20 cellular contexts compared by ENCODE assay signal in the genomic region with DNA sequence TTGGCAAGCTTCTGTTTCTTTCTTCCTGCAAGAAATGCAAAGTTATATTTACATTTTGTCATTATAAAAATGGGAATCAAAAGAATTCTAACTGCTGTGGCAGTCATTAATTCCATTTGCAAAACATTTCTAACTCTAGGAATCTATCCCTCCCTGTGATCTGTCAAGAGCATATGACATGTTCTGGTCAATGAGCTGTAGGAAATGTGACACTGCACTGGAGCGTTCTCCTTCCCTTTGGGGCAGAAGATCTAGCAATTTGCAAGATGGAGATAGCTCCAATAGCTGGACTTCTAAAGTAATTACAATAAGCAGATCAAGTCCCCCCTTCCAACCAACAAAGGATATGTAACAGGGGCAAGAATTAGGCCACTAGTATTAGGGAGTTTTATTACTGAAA. TPM values are rescaled to one million over a fixed set of nuclear protein-coding genes. Genes with fewer than 3 reads are reported as not detected.
DNase-seq lines count a peak whose midpoint lies in the region; ATAC-seq and TF ChIP-seq lines count a peak whose summit lies in the region.
"Had no signal": no experiment of that assay in that cellular context is flagged by ENCODE, and none has a peak within 500 bp of the region (broad histone marks: within the 10 kb centered on the region; RNA-seq: fewer than 3 reads in every experiment).

No MANE protein-coding gene starts in this region.

- peaks cover 69% of the 10 kb centered on the region for H3K36me3 Mint-ChIP-seq in activated CD4-positive, alpha-beta T cell treated with anti-CD3 and anti-CD28 coated beads, Interleukin-2, amount 10 ng/mL, durations not matched to agents 24 days and 14 days (ENCODE audit: low read depth)
- H3K36me3 Mint-ChIP-seq in Calu3 (ENCODE audit: insufficient read depth, unreplicated experiment) = peaks cover 75% of the 10 kb centered on the region
- H3K36me3 Mint-ChIP-seq in activated naive CD8-positive, alpha-beta T cell treated with anti-CD3 and anti-CD28 coated beads, Interleukin-2, amount 10 ng/mL, durations not matched to agents 7 days and 5 days = peaks cover 39% of the 10 kb centered on the region

- peak overlapping the region; percentile 4 for H3K4me3 Mint-ChIP-seq in activated CD4-positive, alpha-beta T cell treated with anti-CD3 and anti-CD28 coated beads, Interleukin-2, amount 10 ng/mL, durations not matched to agents 24 days and 14 days
- no peak overlapping the region for H3K4me3 Mint-ChIP-seq in Calu3 (ENCODE audit: low read depth, unreplicated experiment)
- H3K4me3 Mint-ChIP-seq in activated naive CD8-positive, alpha-beta T cell treated with anti-CD3 and anti-CD28 coated beads, Interleukin-2, amount 10 ng/mL, durations not matched to agents 7 days and 5 days = no peak overlapping the region
- H3K4me3 Mint-ChIP-seq: stimulated activated memory B cell treated with anti-CD40 and anti-IgM and Interleukin-4, amounts not matched to agents 10 μg/mL and 1 μg/mL and 100 μg/mL, for 72 hours had no signal

- no peaks in the 10 kb centered on the region for H3K27me3 Mint-ChIP-seq in activated CD4-positive, alpha-beta T cell treated with anti-CD3 and anti-CD28 coated beads, Interleukin-2, amount 10 ng/mL, durations not matched to agents 24 days and 14 days
- H3K27me3 Mint-ChIP-seq in Calu3 (ENCODE audit: unreplicated experiment) = no peaks in the 10 kb centered on the region
- H3K27me3 Mint-ChIP-seq in activated naive CD8-positive, alpha-beta T cell treated with anti-CD3 and anti-CD28 coated beads, Interleukin-2, amount 10 ng/mL, durations not matched to agents 7 days and 5 days = no peaks in the 10 kb centered on the region
- H3K27me3 Mint-ChIP-seq: CD4-positive, alpha-beta memory T cell; stimulated activated memory B cell treated with anti-CD40 and anti-IgM and Interleukin-4, amounts not matched to agents 10 μg/mL and 1 μg/mL and 100 μg/mL, for 72 hours had no signal

- in situ Hi-C loops in ACHN (cut with HindIII; ENCODE audit: low pct_ligation_motif_present, low pct_unique_long_range_greater_than_20kb, low sequenced_read_pairs) = no loop called here

- CTCF ChIA-PET in Calu3 (lab: Charles Lee) = interaction anchor here (0.6 to 1.6 kb wide), 2 partner anchors 17 to 18 kb away, joined by 3 to 7 read pairs; no protein-coding TSS in a partner anchor

- H3K4me1 Mint-ChIP-seq in activated CD4-positive, alpha-beta T cell treated with anti-CD3 and anti-CD28 coated beads, Interleukin-2, amount 10 ng/mL, durations not matched to agents 24 days and 14 days = peaks cover 44% of the 10 kb centered on the region
- peaks cover 32% of the 10 kb centered on the region for H3K4me1 Mint-ChIP-seq in Calu3 (ENCODE audit: low read depth, unreplicated experiment)
- peaks cover 37% of the 10 kb centered on the region for H3K4me1 Mint-ChIP-seq in activated naive CD8-positive, alpha-beta T cell treated with anti-CD3 and anti-CD28 coated beads, Interleukin-2, amount 10 ng/mL, durations not matched to agents 7 days and 5 days

- H3K9me3 Mint-ChIP-seq in activated CD4-positive, alpha-beta T cell treated with anti-CD3 and anti-CD28 coated beads, Interleukin-2, amount 10 ng/mL, durations not matched to agents 24 days and 14 days = no peaks in the 10 kb centered on the region
- H3K9me3 Mint-ChIP-seq in Calu3 (ENCODE audit: low read depth, unreplicated experiment) = no peaks in the 10 kb centered on the region
- no peaks in the 10 kb centered on the region for H3K9me3 Mint-ChIP-seq in activated naive CD8-positive, alpha-beta T cell treated with anti-CD3 and anti-CD28 coated beads, Interleukin-2, amount 10 ng/mL, durations not matched to agents 7 days and 5 days
- H3K9me3 Mint-ChIP-seq: CD4-positive, alpha-beta memory T cell; stimulated activated memory B cell treated with anti-CD40 and anti-IgM and Interleukin-4, amounts not matched to agents 10 μg/mL and 1 μg/mL and 100 μg/mL, for 72 hours had no signal

- TF ChIP-seq CTCF in Calu3 (IDR thresholded peaks at IDR 0.05; ENCODE audit: unreplicated experiment) = no peak

- no peak for ATAC-seq in activated naive CD8-positive, alpha-beta T cell treated with anti-CD3 and anti-CD28 coated beads, Interleukin-2, amount 10 ng/mL, durations not matched to agents 7 days and 5 days (ENCODE audit: low read depth)
- no peak for ATAC-seq in GM18873 (IDR thresholded peaks at IDR 0.05; ENCODE audit: low FRiP score, unreplicated experiment)
- ATAC-seq in HG02588 (IDR thresholded peaks at IDR 0.05; ENCODE audit: unreplicated experiment) = no peak
- ATAC-seq: HCT116; left cardiac atrium; stimulated activated memory B cell treated with anti-CD40 and anti-IgM and Interleukin-4, amounts not matched to agents 10 μg/mL and 1 μg/mL and 100 μg/mL, for 72 hours had no signal

- peak overlapping the region; percentile 72 for H3K27ac Mint-ChIP-seq in activated CD4-positive, alpha-beta T cell treated with anti-CD3 and anti-CD28 coated beads, Interleukin-2, amount 10 ng/mL, durations not matched to agents 24 days and 14 days
- peak overlapping the region; percentile 7 for H3K27ac Mint-ChIP-seq in Calu3 (ENCODE audit: unreplicated experiment)
- H3K27ac Mint-ChIP-seq in activated naive CD8-positive, alpha-beta T cell treated with anti-CD3 and anti-CD28 coated beads, Interleukin-2, amount 10 ng/mL, durations not matched to agents 7 days and 5 days = peak overlapping the region; percentile 59

- BruUV-seq in Calu3 (replicated peaks; lab: Mats Ljungman, UMichigan) = no TSS peak

- intact Hi-C loops in activated CD4-positive, alpha-beta T cell treated with anti-CD3 and anti-CD28 coated beads, Interleukin-2, amount 10 ng/mL, durations not matched to agents 24 days and 14 days (cut with micrococcal nuclease) = no loop called here
- intact Hi-C loops in Calu3 (cut with micrococcal nuclease; ENCODE audit: unreplicated experiment) = no loop called here

- POLR2A ChIA-PET in activated naive CD8-positive, alpha-beta T cell treated with anti-CD3 and anti-CD28 coated beads, Interleukin-2, amount 10 ng/mL, durations not matched to agents 7 days and 5 days (lab: Charles Lee) = no interaction called here

- DNase-seq in activated CD4-positive, alpha-beta T cell treated with anti-CD3 and anti-CD28 coated beads, Interleukin-2, amount 10 ng/mL, durations not matched to agents 24 days and 14 days = no peak
- no peak for DNase-seq in activated CD4-positive, alpha-beta T cell treated with anti-CD3 and anti-CD28 coated beads, Interleukin-2, amount 50 U/mL, for 48 hours
- DNase-seq in Calu3 = no peak
- DNase-seq in activated naive CD8-positive, alpha-beta T cell treated with anti-CD3 and anti-CD28 coated beads, Interleukin-2, amount 10 ng/mL, durations not matched to agents 7 days and 5 days = no peak
- peak; percentile 13 for DNase-seq in iris pigment epithelial cell (ENCODE audit: low read depth)
- DNase-seq in ACHN = no peak
- DNase-seq: activated effector memory CD4-positive, alpha-beta T cell treated with anti-CD3 and anti-CD28 coated beads, Interleukin-2, amount 50 U/mL, for 16 hours; CD4-positive, alpha-beta memory T cell; KBM-7; left cardiac atrium; NCI-H1048; NCI-H2029 treated with DMSO at 0.1 percent for 48 hours; NCI-H510A; stimulated activated CD4-positive, alpha-beta T cell treated with anti-CD3 and anti-CD28 coated beads, Interleukin-12 subunit alpha, Interleukin-12 subunit beta, amount 100 ng/mL, for 4 hours; SW 1271; tibial artery had no signal

RNA-seq across cellular contexts. Expression of a gene that starts 6.3 kb away (rescaled TPM):
- 119 and 140 TPM in 2 replicates for total RNA-seq in activated CD4-positive, alpha-beta T cell treated with anti-CD3 and anti-CD28 coated beads, Interleukin-2, amount 10 ng/mL, durations not matched to agents 24 days and 14 days
- 120 and 151 TPM in 2 replicates for total RNA-seq in Calu3 (2022)
- total RNA-seq in activated naive CD8-positive, alpha-beta T cell treated with anti-CD3 and anti-CD28 coated beads, Interleukin-2, amount 10 ng/mL, durations not matched to agents 7 days and 5 days = 10 to 100 TPM; 81.2 to 95.5 TPM

RNA-seq across cellular contexts. Expression of a gene that starts 38.7 kb away (rescaled TPM):
- total RNA-seq in activated CD4-positive, alpha-beta T cell treated with anti-CD3 and anti-CD28 coated beads, Interleukin-2, amount 10 ng/mL, durations not matched to agents 24 days and 14 days = 123 and 135 TPM in 2 replicates
- total RNA-seq in Calu3 (2022) = 79.8 and 89.1 TPM in 2 replicates
- 100 to 1,000 TPM; 129 to 134 TPM for total RNA-seq in activated naive CD8-positive, alpha-beta T cell treated with anti-CD3 and anti-CD28 coated beads, Interleukin-2, amount 10 ng/mL, durations not matched to agents 7 days and 5 days

Comparison
In these comparisons a context has a peak if more than half of its experiments do, and no peak if none do; other contexts are left out.
1. H3K27ac Mint-ChIP-seq: peak in every context shown above with its lines; median percentile 72 in activated CD4-positive, alpha-beta T cell treated with anti-CD3 and anti-CD28 coated beads, Interleukin-2, amount 10 ng/mL, durations not matched to agents 24 days and 14 days; 59 in activated naive CD8-positive, alpha-beta T cell treated with anti-CD3 and anti-CD28 coated beads, Interleukin-2, amount 10 ng/mL, durations not matched to agents 7 days and 5 days; 7 in Calu3.